ENCODE assay signal across 12 cellular contexts in genomic region chr2:9247786-9248185, GRCh38. TPM values are rescaled to one million over a fixed set of nuclear protein-coding genes. Genes with fewer than 3 reads are reported as not detected.
DNase-seq lines count a peak whose midpoint lies in the region; ATAC-seq, FAIRE-seq and TF ChIP-seq lines count a peak whose summit lies in the region.
"Had no signal": no experiment of that assay in that cellular context is flagged by ENCODE, and none has a peak within 500 bp of the region (broad histone marks: within the 10 kb centered on the region; RNA-seq: fewer than 3 reads in every experiment).

No MANE protein-coding gene starts in this region.

- intact Hi-C loops in Right ventricle myocardium inferior (cut with DNase I) (no loop called here), cardiac septum (cut with DNase I) (no loop called here), adrenal gland (cut with DNase I) (no loop called here), HepG2 (cut with micrococcal nuclease; ENCODE audit: unreplicated experiment) (no loop called here)

- TF ChIP-seq RAD21 in HepG2 (CRISPR knock-in tag; IDR thresholded peaks at IDR 0.05), result no peak

- no peak overlapping the region for H2AFZ ChIP-seq in HepG2 (ENCODE audit: low read length)

- no peak overlapping the region for H3K9ac ChIP-seq in HepG2 (ENCODE audit: insufficient read depth, low read depth, low read length)

- TF ChIP-seq CTCF in adrenal gland (IDR thresholded peaks at IDR 0.05) (no peak), HepG2 (CRISPR knock-in tag; IDR thresholded peaks at IDR 0.05) (peak; percentile 47)

- peaks cover 54% of the 10 kb centered on the region for H3K79me2 ChIP-seq in HepG2 (ENCODE audit: insufficient read depth, low read length)

- H3K4me2 ChIP-seq in HepG2 (ENCODE audit: low read depth, low read length), result no peak overlapping the region

- peaks cover 5 to 29% of the 10 kb centered on the region in 2 donors for H3K4me1 ChIP-seq in adrenal gland (replicated peaks in 1 of 2)
- H3K4me1 ChIP-seq in HepG2 (ENCODE audit: insufficient read depth, low read length), result peaks cover 67% of the 10 kb centered on the region

- H4K20me1 ChIP-seq in HepG2 (ENCODE audit: insufficient read depth, low read length), result no peaks in the 10 kb centered on the region; the same call in 1 of the 2 replicates

- DNase-seq in Right ventricle myocardium inferior (ENCODE audit: missing footprints) (no peak), cardiac septum (ENCODE audit: low spot score) (no peak), adrenal gland (peak; percentile 50 to 82 (median 73)), HepG2 (ENCODE audit: low spot score) (peak; percentile 87), dedifferentiated amniotic fluid mesenchymal stem cell (ENCODE audit: extremely low spot score) (no peak), SIG-M5 (lab: John Stamatoyannopoulos, UW) (no peak), medulla oblongata (ENCODE audit: extremely low spot score) (no peak)
- DNase-seq: central memory CD4-positive, alpha-beta T cell; stimulated activated CD4-positive, alpha-beta T cell treated with anti-CD3 and anti-CD28 coated beads, Interleukin-2, amount 100 ng/mL, for 24 hours had no signal

- H3K27me3 ChIP-seq in adrenal gland (no peaks in the 10 kb centered on the region), HepG2 (ENCODE audit: control insufficient read depth in 1 of 2, insufficient read depth in 2 of 2, low read length in 2 of 2) (no peaks in the 10 kb centered on the region)
- H3K27me3 ChIP-seq: SJSA1 had no signal

- TF ChIP-seq EP300 in HepG2 (IDR thresholded peaks at IDR 0.05; ENCODE audit: low read depth in 2 of 2, low read length in 2 of 2) (peak in 1 of 2 experiments; percentile 20; a peak in 1 of 4 replicates), HepG2 (CRISPR knock-in tag; IDR thresholded peaks at IDR 0.05; ENCODE audit: borderline replicate concordance) (no peak)

- H3K4me3 ChIP-seq in adrenal gland, result no peak overlapping the region
- no peak overlapping the region for H3K4me3 ChIP-seq in HepG2 (replicated peaks in 1 of 3; ENCODE audit: insufficient read depth in 1 of 3, low read depth in 2 of 3, low read length in 3 of 3)
- H3K4me3 ChIP-seq: SJSA1 had no signal

- no peaks in the 10 kb centered on the region for H3K9me3 ChIP-seq in adrenal gland (replicated peaks in 1 of 3)
- no peaks in the 10 kb centered on the region for H3K9me3 ChIP-seq in HepG2 (ENCODE audit: low read length)
- H3K9me3 ChIP-seq: SJSA1 had no signal

- no peak for TF ChIP-seq POLR2A in adrenal gland (IDR thresholded peaks at IDR 0.05)
- TF ChIP-seq POLR2A in HepG2 (IDR thresholded peaks at IDR 0.05; ENCODE audit: insufficient read depth in 1 of 2, low read depth in 2 of 2, low read length in 2 of 2), result no peak

- peak; percentile 85 for FAIRE-seq in HepG2 (lab: Jason Lieb, UNC)

- H3K36me3 ChIP-seq in adrenal gland (replicated peaks in 1 of 2) (no peaks in the 10 kb centered on the region), HepG2 (replicated peaks in 1 of 2; ENCODE audit: control insufficient read depth in 1 of 2, insufficient read depth in 2 of 2, low read length in 2 of 2) (no peaks in the 10 kb centered on the region)
- H3K36me3 ChIP-seq: SJSA1 had no signal

- in situ Hi-C loops in HepG2 (cut with HindIII; ENCODE audit: extremely low pct_ligation_motif_present, low pct_unique_long_range_greater_than_20kb), result no loop called here

- ATAC-seq in Right ventricle myocardium inferior (peak; percentile 48), HepG2 (peak; percentile 76), GM18867 (IDR thresholded peaks at IDR 0.05; ENCODE audit: unreplicated experiment) (no peak)
- ATAC-seq: activated T-helper 17 cell treated with anti-CD3 and anti-CD28 coated beads, Interleukin-2, amount 50 U/mL, for 72 hours had no signal

- H3K27ac ChIP-seq in adrenal gland (peak overlapping the region in 2 of 5 donors; percentile 38 to 40), HepG2 (ENCODE audit: extremely low read length, insufficient read depth, low read length) (no peak overlapping the region)

- BruUV-seq in HepG2 (replicated peaks; lab: Mats Ljungman, UMichigan), result no TSS peak

- CTCF ChIA-PET in HepG2 (lab: Yijun Ruan, JAX; ENCODE audit: low intra/inter-chr PET ratio, low total read pairs), result no interaction called here

- 9 to 21% (median 17%) methylated on average over 5 to 6 of the region's 6 CpGs for WGBS in adrenal gland, 4 donors
- WGBS in HepG2 (ENCODE audit: low lambda C conversion rate), result 45% methylated on average over 6 of the region's 6 CpGs

- POLR2A ChIA-PET in HepG2 (lab: Yijun Ruan, JAX), result interaction anchor here (2.1 kb wide), 1 partner anchor 13 kb away, joined by 28 read pairs; no protein-coding TSS in a partner anchor

TF ChIP-seq in HepG2, 621 proteins besides CTCF, POLR2A, EP300 and RAD21 (continues in another document):
- TF ChIP-seq HHEX (CRISPR knock-in tag; IDR thresholded peaks at IDR 0.05) (no peak), CHD2 (IDR thresholded peaks at IDR 0.05; ENCODE audit: low read depth, low read length) (no peak), POLR2AphosphoS5 (IDR thresholded peaks at IDR 0.05; ENCODE audit: low read depth, low read length) (no peak), SYNCRIP (IDR thresholded peaks at IDR 0.05; ENCODE audit: insufficient read depth, low read depth, low read length) (no peak), POLR2AphosphoS2 (IDR thresholded peaks at IDR 0.05; ENCODE audit: low read depth, low read length) (no peak), TEAD2 (CRISPR knock-in tag; IDR thresholded peaks at IDR 0.05) (no peak), SNAPC5 (CRISPR knock-in tag; IDR thresholded peaks at IDR 0.05; ENCODE audit: borderline replicate concordance) (no peak), ZNF33B (CRISPR knock-in tag; IDR thresholded peaks at IDR 0.05) (no peak), NFYB (CRISPR knock-in tag; IDR thresholded peaks at IDR 0.05) (no peak), BATF2 (CRISPR knock-in tag; IDR thresholded peaks at IDR 0.05) (no peak), ZNF552 (CRISPR knock-in tag; IDR thresholded peaks at IDR 0.05; ENCODE audit: borderline replicate concordance) (no peak), KAT2B (IDR thresholded peaks at IDR 0.05; ENCODE audit: borderline replicate concordance, low read depth, low read length) (no peak), ATF5 (CRISPR knock-in tag; IDR thresholded peaks at IDR 0.05; ENCODE audit: low read depth) (no peak), GFI1 (CRISPR knock-in tag; IDR thresholded peaks at IDR 0.05; ENCODE audit: borderline replicate concordance) (no peak), PLSCR1 (CRISPR knock-in tag; IDR thresholded peaks at IDR 0.05; ENCODE audit: borderline replicate concordance) (no peak), ZBTB1 (CRISPR knock-in tag; IDR thresholded peaks at IDR 0.05; ENCODE audit: borderline replicate concordance) (no peak), ZNF431 (CRISPR knock-in tag; IDR thresholded peaks at IDR 0.05; ENCODE audit: borderline replicate concordance, low read depth) (no peak), ELF4 (CRISPR knock-in tag; IDR thresholded peaks at IDR 0.05; ENCODE audit: borderline replicate concordance) (no peak)

RNA-seq across cellular contexts. Expression of gene ASAP2, which starts 41.2 kb away (rescaled TPM):
- total RNA-seq in Right ventricle myocardium inferior, result 12.9 TPM
- total RNA-seq in cardiac septum, result 11.8 TPM
- total RNA-seq in adrenal gland, result 10 to 100 TPM in 2 of 8 donors, 1 to 10 TPM in 6; 5.4 to 12.9 (median 8.4) TPM
- 10 to 100 TPM in 1 of 3 donors, 1 to 10 TPM in 2; 5.4 to 10.5 (median 7.8) TPM for polyA plus RNA-seq in adrenal gland
- 7.3 and 7.5 TPM in 2 replicates for total RNA-seq in HepG2 (2016; rRNA removed; fragmentation: Illumina TruSeq; extraction: Trizol)
- total RNA-seq in HepG2 (2016; cell fraction: cytosol; rRNA removed; fragmentation: Illumina TruSeq; extraction: Trizol; ENCODE audit: low read depth), result 2.7 and 4.4 TPM in 2 replicates
- 5.8 and 6.1 TPM in 2 replicates for total RNA-seq in HepG2 (2016; cell fraction: insoluble cytoplasmic fraction; rRNA removed; fragmentation: Illumina TruSeq; extraction: Trizol)
- total RNA-seq in HepG2 (2016; cell fraction: membrane; rRNA removed; fragmentation: Illumina TruSeq; extraction: Trizol), result 5.3 and 5.4 TPM in 2 replicates
- 9.2 and 12.1 TPM in 2 replicates for total RNA-seq in HepG2 (2016; cell fraction: nucleus; rRNA removed; fragmentation: Illumina TruSeq; extraction: Trizol)
- 15.5 and 22.3 TPM in 2 replicates for polyA plus RNA-seq in HepG2 (2011; rRNA removed)
- 10.3 and 11.1 TPM in 2 replicates for polyA plus RNA-seq in HepG2 (2011; cell fraction: cytosol; rRNA removed)
- 23.5 and 27.0 TPM in 2 replicates for polyA plus RNA-seq in HepG2 (2011; cell fraction: nucleus; rRNA removed)
- polyA plus RNA-seq in HepG2 (2012), result 8.6 and 9.2 TPM in 2 replicates
- polyA plus RNA-seq in HepG2 (2016; cell fraction: cytosol; fragmentation: Illumina TruSeq; extraction: Trizol; ENCODE audit: low read depth), result 0.52 and 0.53 TPM in 2 replicates
- polyA plus RNA-seq in HepG2 (2016; cell fraction: insoluble cytoplasmic fraction; fragmentation: Illumina TruSeq; extraction: Trizol; ENCODE audit: low read depth), result 6.8 and 8.0 TPM in 2 replicates
- 2.2 and 2.8 TPM in 2 replicates for polyA plus RNA-seq in HepG2 (2016; cell fraction: membrane; fragmentation: Illumina TruSeq; extraction: Trizol; ENCODE audit: low read depth)
- polyA plus RNA-seq in HepG2 (2016; cell fraction: nucleus; fragmentation: Illumina TruSeq; extraction: Trizol; ENCODE audit: insufficient read depth, low read depth), result 12.8 and 15.6 TPM in 2 replicates
- 13.6 and 22.4 TPM in 2 replicates for polyA minus RNA-seq in HepG2 (2011; rRNA and poly(A)+ RNA removed; ENCODE audit: low replicate concordance)
- 14.0 and 17.7 TPM in 2 replicates for polyA minus RNA-seq in HepG2 (2011; cell fraction: cytosol; rRNA and poly(A)+ RNA removed)
- 49.2 and 56.1 TPM in 2 replicates for polyA minus RNA-seq in HepG2 (2011; cell fraction: nucleus; rRNA and poly(A)+ RNA removed)

Comparison
In these comparisons a context has a peak if more than half of its experiments do, and no peak if none do; other contexts are left out.
1. DNase-seq: peak in adrenal gland (7 of 7) and HepG2 (single experiment); none in Right ventricle myocardium inferior (single experiment), cardiac septum (single experiment), dedifferentiated amniotic fluid mesenchymal stem cell (single experiment), SIG-M5 (single experiment) and medulla oblongata (single experiment).